1 cellular context compared by ENCODE assay signal in genomic region chr1:63920154-63921117, GRCh38.
TF ChIP-seq lines count a peak whose summit lies in the region.

No MANE protein-coding gene starts in this region.

TF ChIP-seq in endothelial cell of umbilical vein, 7 proteins besides CTCF, POLR2A, EP300 and RAD21 (continued from another document):
- TF ChIP-seq POLR2AphosphoS5 (IDR thresholded peaks at IDR 0.05; ENCODE audit: insufficient read depth, low read depth, low read length) (peak; percentile 46), GATA2 (IDR thresholded peaks at IDR 0.05; ENCODE audit: insufficient read depth, insufficient read length, low read depth, low read length) (peak; percentile 94)
TF ChIP-seq in endothelial cell of umbilical vein: peak in this region for 2.
